ENCODE assay signal across 8 cellular contexts in genomic region chr6:43495409-43495941, GRCh38. TPM values are rescaled to one million over a fixed set of nuclear protein-coding genes. Genes with fewer than 3 reads are reported as not detected.
DNase-seq lines count a peak whose midpoint lies in the region; ATAC-seq and TF ChIP-seq lines count a peak whose summit lies in the region.

No MANE protein-coding gene starts in this region.

- peak in 3 of 4 experiments; percentile 30 to 57 (median 35) for TF ChIP-seq CTCF in prostate gland (IDR thresholded peaks at IDR 0.05)

- H3K9me3 ChIP-seq in prostate gland, result no peaks in the 10 kb centered on the region

- no peaks in the 10 kb centered on the region for H3K27me3 ChIP-seq in prostate gland (replicated peaks; ENCODE audit: insufficient read depth)

- WGBS in prostate gland, result 31% methylated on average over 4 of the region's 4 CpGs

- no peak overlapping the region for H3K4me3 ChIP-seq in prostate gland

- DNase-seq in SIG-M5 treated with dmso at 0.1 percent for 504 hours (lab: John Stamatoyannopoulos, UW; ENCODE audit: unreplicated experiment) (peak; percentile 21), SIG-M5 (lab: John Stamatoyannopoulos, UW) (no peak), LHCN-M2 (ENCODE audit: low read depth) (peak; percentile 58), prostate gland (ENCODE audit: low spot score) (no peak), NCI-H2227 (lab: John Stamatoyannopoulos, UW; ENCODE audit: unreplicated experiment) (no peak), germinal center (ENCODE audit: low spot score) (no peak)
- peak; percentile 32 for DNase-seq in central memory CD4-positive, alpha-beta T cell

- no peak for ATAC-seq in HG03196 (IDR thresholded peaks at IDR 0.05; ENCODE audit: unreplicated experiment)

- H3K36me3 ChIP-seq in prostate gland, result no peaks in the 10 kb centered on the region

- intact Hi-C loops in prostate gland (cut with DNase I), result loop anchor here (10.0 kb wide), 1 partner anchor 231 kb away; no protein-coding TSS in a partner anchor

- H3K4me1 ChIP-seq in prostate gland (replicated peaks), result peaks cover 34% of the 10 kb centered on the region

- H3K27ac ChIP-seq in prostate gland, result peak overlapping the region; percentile 58 to 72

- TF ChIP-seq POLR2A in prostate gland (IDR thresholded peaks at IDR 0.05), result no peak

RNA-seq across cellular contexts. Expression of gene LRRC73, which starts 14.7 kb away (rescaled TPM):
- total RNA-seq in LHCN-M2 (2014; rRNA removed) (1.2 TPM in 2 replicates), prostate gland (1 to 10 TPM in 1 of 2 donors, under 1 TPM in 1; 0.68 to 4.0 TPM)
- polyA plus RNA-seq in LHCN-M2 (2012), result 1.5 TPM

RNA-seq across cellular contexts. Expression of gene TJAP1, which starts 18.1 kb away (rescaled TPM):
- total RNA-seq in LHCN-M2 (2014; rRNA removed) (27.0 and 32.8 TPM in 2 replicates), prostate gland (10 to 100 TPM; 29.1 to 51.6 TPM)
- polyA plus RNA-seq in LHCN-M2 (2012), result 18.7 TPM

RNA-seq across cellular contexts. Expression of gene YIPF3, which starts 21.3 kb away (rescaled TPM):
- 161 and 168 TPM in 2 replicates for total RNA-seq in LHCN-M2 (2014; rRNA removed)
- 125 TPM for polyA plus RNA-seq in LHCN-M2 (2012)
- 100 to 1,000 TPM; 162 to 180 TPM for total RNA-seq in prostate gland

RNA-seq across cellular contexts. Expression of gene POLR1C, which starts 21.4 kb away (rescaled TPM):
- total RNA-seq in LHCN-M2 (2014; rRNA removed) (44.8 and 53.9 TPM in 2 replicates), prostate gland (10 to 100 TPM; 24.4 to 37.2 TPM)
- 36.8 TPM for polyA plus RNA-seq in LHCN-M2 (2012)

RNA-seq across cellular contexts. Expression of gene DLK2, which starts 40.1 kb away (rescaled TPM):
- total RNA-seq in LHCN-M2 (2014; rRNA removed) (2.4 and 4.4 TPM in 2 replicates), prostate gland (10 to 100 TPM; 13.5 to 46.1 TPM)
- 5.2 TPM for polyA plus RNA-seq in LHCN-M2 (2012)

Comparison
In these comparisons a context has a peak if more than half of its experiments do, and no peak if none do; other contexts are left out.
1. DNase-seq: peak in SIG-M5 treated with dmso at 0.1 percent for 504 hours (single experiment), LHCN-M2 (single experiment) and central memory CD4-positive, alpha-beta T cell (single experiment); none in SIG-M5 (single experiment), prostate gland (single experiment), NCI-H2227 (single experiment) and germinal center (single experiment).